19 cellular contexts compared by ENCODE assay signal in the genomic region with DNA sequence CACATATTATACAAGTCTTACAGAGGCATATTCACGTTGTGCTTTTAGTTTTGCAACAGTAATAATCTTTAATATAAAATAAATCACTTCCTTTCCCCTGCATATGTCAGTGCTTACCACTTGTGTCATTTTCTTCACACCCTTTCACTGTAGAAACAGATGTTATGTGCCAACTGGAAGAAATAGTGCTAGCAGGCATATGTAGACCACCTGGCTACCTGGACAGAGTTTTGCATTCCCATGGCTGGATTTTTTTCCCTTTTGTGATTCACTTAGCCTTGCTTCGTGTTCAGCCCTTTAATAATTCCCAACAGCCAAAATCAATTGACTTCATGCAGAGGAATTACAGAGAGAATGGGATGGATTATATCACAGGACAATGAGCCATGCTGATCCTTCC.
DNase-seq lines count a peak whose midpoint lies in the region; ATAC-seq, FAIRE-seq and TF ChIP-seq lines count a peak whose summit lies in the region.
"Had no signal": no experiment of that assay in that cellular context is flagged by ENCODE, and none has a peak within 500 bp of the region (broad histone marks: within the 10 kb centered on the region; RNA-seq: fewer than 3 reads in every experiment).

No MANE protein-coding gene starts in this region.

- H4K20me1 ChIP-seq in K562 (replicated peaks; ENCODE audit: control insufficient read depth, insufficient read depth, low read length) (no peaks in the 10 kb centered on the region), neural progenitor cell (ENCODE audit: low read depth) (no peaks in the 10 kb centered on the region)
- H4K20me1 ChIP-seq: BLaER1 had no signal

- TF ChIP-seq POLR2A in K562 (conservative IDR thresholded peaks at IDR 0.05) (no peak), GM12892 (IDR thresholded peaks at IDR 0.05; ENCODE audit: low read depth, low read length) (no peak)

- H3K4me3 Mint-ChIP-seq in neural progenitor cell, result no peak overlapping the region
- H3K4me3 Mint-ChIP-seq: B cell; CD4-positive, CD25-positive, alpha-beta regulatory T cell; CD8-positive, alpha-beta T cell; HFFc6 had no signal

- TF ChIP-seq EP300 in K562 (IDR thresholded peaks at IDR 0.05; ENCODE audit: low read length), result no peak

- ATAC-seq in K562, result no peak
- ATAC-seq: CD8-positive, alpha-beta T cell had no signal

- H2AFZ ChIP-seq in K562 (ENCODE audit: low read depth, low read length), result no peak overlapping the region
- no peak overlapping the region for H2AFZ ChIP-seq in neural progenitor cell (replicated peaks)

- POLR2A ChIA-PET in K562 (lab: Yijun Ruan, JAX), result no interaction called here
- POLR2A ChIA-PET in A673 (lab: Charles Lee; ENCODE audit: low non-redundant PET), result no interaction called here

- H3F3A ChIP-seq in neural progenitor cell (ENCODE audit: low read depth), result no peaks in the 10 kb centered on the region

- FAIRE-seq in K562 (lab: Jason Lieb, UNC) (no peak), GM12892 (lab: Jason Lieb, UNC) (no peak)
- FAIRE-seq: H54 had no signal

- H3K36me3 Mint-ChIP-seq in neural progenitor cell, result peaks cover 5% of the 10 kb centered on the region
- H3K36me3 Mint-ChIP-seq: CD4-positive, CD25-positive, alpha-beta regulatory T cell; CD8-positive, alpha-beta T cell had no signal

- H3K36me3 ChIP-seq in K562 (ENCODE audit: control insufficient read depth, insufficient read depth, low read length), result no peaks in the 10 kb centered on the region
- no peaks in the 10 kb centered on the region for H3K36me3 ChIP-seq in neural progenitor cell
- H3K36me3 ChIP-seq in A673 (ENCODE audit: insufficient read depth, low read length, poor library complexity, severe bottlenecking), result no peaks in the 10 kb centered on the region
- H3K36me3 ChIP-seq: BLaER1, HAP-1 had no signal

- no peaks in the 10 kb centered on the region for H3K27me3 ChIP-seq in K562 (ENCODE audit: control insufficient read depth in 2 of 2, insufficient read depth in 2 of 2, low read length in 2 of 2)
- H3K27me3 ChIP-seq in neural progenitor cell, result no peaks in the 10 kb centered on the region
- H3K27me3 ChIP-seq in A673 (replicated peaks; ENCODE audit: insufficient read depth, low read depth, low read length, poor library complexity), result no peaks in the 10 kb centered on the region
- H3K27me3 ChIP-seq: BLaER1 had no signal

- 0% methylated on average over 2 of the region's 2 CpGs for WGBS in K562 (ENCODE audit: insufficient coverage, low coverage, missing lambda C conversion rate)

- peaks cover 27% of the 10 kb centered on the region for H3K9me3 Mint-ChIP-seq in neural progenitor cell

- peak; percentile 86 for DNase-seq in G401 (ENCODE audit: low spot score)
- peak; percentile 5 to 63 for DNase-seq in NCI-H524 (lab: John Stamatoyannopoulos, UW)
- no peak for DNase-seq in K562 (ENCODE audit: extremely low read depth in 1 of 4, low spot score in 3 of 4)
- no peak for DNase-seq in neural progenitor cell (ENCODE audit: low spot score)
- no peak for DNase-seq in GM12892 (ENCODE audit: insufficient read length)
- no peak for DNase-seq in A673 (ENCODE audit: low spot score)
- DNase-seq in activated effector memory CD4-positive, alpha-beta T cell treated with Interleukin-2 at 50 U/mL for 16 hours, result no peak
- DNase-seq: Caco-2; CD4-positive, CD25-positive, alpha-beta regulatory T cell; CD8-positive, alpha-beta T cell; DMS53; DMS79 treated with DMSO at 0.1 percent for 48 hours; GOT3; HFFc6 had no signal

- TF ChIP-seq CTCF in K562 (IDR thresholded peaks at IDR 0.05 in 2 of 3, conservative IDR thresholded peaks at IDR 0.05 in 1 of 3; ENCODE audit: insufficient read depth in 2 of 3, low read depth in 1 of 3, low read length in 3 of 3) (no peak), neural progenitor cell (IDR thresholded peaks at IDR 0.05) (no peak), A673 (conservative IDR thresholded peaks at IDR 0.05; ENCODE audit: low read depth, low read length) (no peak)

- BruUV-seq in K562 (replicated peaks; lab: Mats Ljungman, UMichigan) (no TSS peak), A673 (replicated peaks; lab: Mats Ljungman, UMichigan) (no TSS peak)

- CTCF ChIA-PET in K562 (lab: Yijun Ruan, JAX; ENCODE audit: low intra/inter-chr PET ratio), result no interaction called here
- CTCF ChIA-PET in A673 (lab: Charles Lee), result no interaction called here

- peak overlapping the region; percentile 78 for H3K27ac Mint-ChIP-seq in neural progenitor cell
- H3K27ac Mint-ChIP-seq: B cell; CD4-positive, CD25-positive, alpha-beta regulatory T cell; CD8-positive, alpha-beta T cell; HFFc6 had no signal

- H3K27ac ChIP-seq in K562 (ENCODE audit: extremely low read depth, low read depth, low read length) (no peak overlapping the region), neural progenitor cell (no peak overlapping the region), A673 (ENCODE audit: low read depth, low read length, poor library complexity, severe bottlenecking) (no peak overlapping the region)
- H3K27ac ChIP-seq: BLaER1, C4-2B had no signal

- no peak overlapping the region for H3K9ac ChIP-seq in K562 (ENCODE audit: insufficient read depth in 1 of 2, low read depth in 2 of 2, low read length in 2 of 2)
- no peak overlapping the region for H3K9ac ChIP-seq in neural progenitor cell
- H3K9ac ChIP-seq: BLaER1 had no signal

- no peak overlapping the region for H3K4me2 ChIP-seq in K562 (ENCODE audit: insufficient read depth, low read length)
- no peak overlapping the region for H3K4me2 ChIP-seq in neural progenitor cell
- H3K4me2 ChIP-seq: BLaER1 had no signal

- TF ChIP-seq RAD21 in K562 (CRISPR knock-in tag; conservative IDR thresholded peaks at IDR 0.05 in 1 of 2, IDR thresholded peaks at IDR 0.05 in 1 of 2), result no peak

- in situ Hi-C loops in G401 (cut with HindIII; ENCODE audit: low sequenced_read_pairs), result no loop called here
- in situ Hi-C loops in K562 (cut with MboI), result no loop called here

- peaks cover 2% of the 10 kb centered on the region for H3K27me3 Mint-ChIP-seq in neural progenitor cell (ENCODE audit: insufficient read depth, low read depth)
- H3K27me3 Mint-ChIP-seq: B cell; CD4-positive, CD25-positive, alpha-beta regulatory T cell had no signal

- H3K4me1 ChIP-seq in K562 (replicated peaks in 1 of 2; ENCODE audit: control insufficient read depth in 2 of 2, insufficient read depth in 2 of 2, low read length in 2 of 2) (no peaks in the 10 kb centered on the region), neural progenitor cell (peaks cover 3% of the 10 kb centered on the region), A673 (ENCODE audit: insufficient read depth, low read length, poor library complexity, severe bottlenecking) (peaks cover 9% of the 10 kb centered on the region)
- H3K4me1 ChIP-seq: BLaER1, Caco-2, HAP-1 had no signal

- no peaks in the 10 kb centered on the region for H3K9me3 ChIP-seq in K562 (replicated peaks; ENCODE audit: control insufficient read depth, insufficient read depth, low read depth, low read length)
- H3K9me3 ChIP-seq in neural progenitor cell (ENCODE audit: low read depth), result peaks cover 8% of the 10 kb centered on the region
- no peaks in the 10 kb centered on the region for H3K9me3 ChIP-seq in A673 (ENCODE audit: low read depth, low read length, poor library complexity, severe bottlenecking)
- H3K9me3 ChIP-seq: BLaER1, HAP-1 had no signal

- H3K79me2 ChIP-seq in K562 (ENCODE audit: control insufficient read depth, insufficient read depth, low read length) (no peaks in the 10 kb centered on the region), neural progenitor cell (ENCODE audit: low read depth) (no peaks in the 10 kb centered on the region)

- intact Hi-C loops in K562 (cut with micrococcal nuclease), result no loop called here
- intact Hi-C loops in A673 (cut with micrococcal nuclease; ENCODE audit: unreplicated experiment), result no loop called here

- no peak overlapping the region for H3K4me3 ChIP-seq in K562
- H3K4me3 ChIP-seq in neural progenitor cell, result no peak overlapping the region
- H3K4me3 ChIP-seq in A673 (ENCODE audit: low read depth, low read length, poor library complexity, severe bottlenecking), result no peak overlapping the region
- H3K4me3 ChIP-seq: BLaER1, HAP-1 had no signal

- H3K9me1 ChIP-seq in K562 (ENCODE audit: control insufficient read depth, insufficient read depth, low read length), result no peaks in the 10 kb centered on the region

- H3K4me1 Mint-ChIP-seq in neural progenitor cell, result peaks cover 10% of the 10 kb centered on the region
- H3K4me1 Mint-ChIP-seq: B cell; CD4-positive, CD25-positive, alpha-beta regulatory T cell had no signal

TF ChIP-seq in K562, 482 proteins besides CTCF, POLR2A, EP300 and RAD21:
- TF ChIP-seq ZZZ3 (IDR thresholded peaks at IDR 0.05) (no peak), STAT5B (CRISPR knock-in tag; IDR thresholded peaks at IDR 0.05) (0 out of 2 replicates have a peak, but pooled peaks have one; percentile 23), ZNF699 (CRISPR knock-in tag; IDR thresholded peaks at IDR 0.05; ENCODE audit: insufficient replicate concordance) (peak; percentile 65)
- TF ChIP-seq, protein P1, sequence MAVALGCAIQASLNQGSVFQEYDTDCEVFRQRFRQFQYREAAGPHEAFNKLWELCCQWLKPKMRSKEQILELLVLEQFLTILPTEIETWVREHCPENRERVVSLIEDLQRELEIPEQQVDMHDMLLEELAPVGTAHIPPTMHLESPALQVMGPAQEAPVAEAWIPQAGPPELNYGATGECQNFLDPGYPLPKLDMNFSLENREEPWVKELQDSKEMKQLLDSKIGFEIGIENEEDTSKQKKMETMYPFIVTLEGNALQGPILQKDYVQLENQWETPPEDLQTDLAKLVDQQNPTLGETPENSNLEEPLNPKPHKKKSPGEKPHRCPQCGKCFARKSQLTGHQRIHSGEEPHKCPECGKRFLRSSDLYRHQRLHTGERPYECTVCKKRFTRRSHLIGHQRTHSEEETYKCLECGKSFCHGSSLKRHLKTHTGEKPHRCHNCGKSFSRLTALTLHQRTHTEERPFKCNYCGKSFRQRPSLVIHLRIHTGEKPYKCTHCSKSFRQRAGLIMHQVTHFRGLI (CRISPR knock-in tag; IDR thresholded peaks at IDR 0.05), result no peak
- TF ChIP-seq, protein P2, sequence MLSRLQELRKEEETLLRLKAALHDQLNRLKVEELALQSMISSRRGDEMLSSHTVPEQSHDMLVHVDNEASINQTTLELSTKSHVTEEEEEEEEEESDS (CRISPR knock-in tag; IDR thresholded peaks at IDR 0.05), result 0 out of 2 replicates have a peak, but pooled peaks have one; percentile 11

Comparison
In these comparisons a context has a peak if more than half of its experiments do, and no peak if none do; other contexts are left out.
1. DNase-seq: peak in G401 (single experiment) and NCI-H524 (2 of 2); none in K562 (0 of 4), neural progenitor cell (single experiment), GM12892 (single experiment), A673 (single experiment) and activated effector memory CD4-positive, alpha-beta T cell treated with Interleukin-2 at 50 U/mL for 16 hours (single experiment).